Comparison of ENCODE assay signal across 13 cellular contexts in the genomic region with DNA sequence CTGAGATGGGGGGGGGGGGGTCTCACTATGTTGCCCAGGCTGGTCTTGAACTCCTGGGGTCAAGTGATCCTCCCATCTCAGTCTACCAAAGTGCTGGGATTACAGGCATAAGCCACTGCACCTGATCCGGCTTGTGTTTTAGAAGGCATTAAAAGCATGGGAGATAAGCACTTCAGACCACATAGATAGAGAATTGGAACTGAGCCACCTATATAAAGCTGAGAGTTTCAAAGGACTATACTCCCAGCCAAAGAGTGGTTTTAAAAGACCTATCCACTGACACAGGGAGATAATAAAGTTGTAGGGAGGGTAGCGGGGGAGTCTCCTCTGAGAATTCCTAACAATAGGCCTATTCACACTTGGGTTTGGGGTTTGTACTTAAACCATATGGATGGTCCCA.
"Had no signal": no experiment of that assay in that cellular context is flagged by ENCODE, and none has a peak within 500 bp of the region (broad histone marks: within the 10 kb centered on the region; RNA-seq: fewer than 3 reads in every experiment).

No MANE protein-coding gene starts in this region.

- ATAC-seq: activated T-helper 17 cell treated with anti-CD3 and anti-CD28 coated beads, Interleukin-2, amount 50 U/mL, for 72 hours; WTC11 had no signal

- H3K27me3 ChIP-seq: neural progenitor cell, tibial nerve had no signal

- H3K4me1 ChIP-seq: neural progenitor cell, parathyroid adenoma, tibial nerve had no signal

- H3K4me3 Mint-ChIP-seq: activated CD4-positive, alpha-beta T cell treated with anti-CD3 and anti-CD28 coated beads, Interleukin-2, amount 10 ng/mL, durations not matched to agents 24 days and 14 days; activated naive CD4-positive, alpha-beta T cell treated with anti-CD3 and anti-CD28 coated beads for 36 hours; activated T-helper 17 cell treated with anti-CD3 and anti-CD28 coated beads, Interleukin-2, amount 50 U/mL, for 72 hours; central memory CD8-positive, alpha-beta T cell; neural progenitor cell; WTC11 had no signal

- H3K36me3 ChIP-seq: neural progenitor cell had no signal

- H3K27me3 Mint-ChIP-seq: activated CD4-positive, alpha-beta T cell treated with anti-CD3 and anti-CD28 coated beads, Interleukin-2, amount 10 ng/mL, durations not matched to agents 24 days and 14 days; activated T-helper 17 cell treated with anti-CD3 and anti-CD28 coated beads, Interleukin-2, amount 50 U/mL, for 72 hours; central memory CD8-positive, alpha-beta T cell had no signal

- H3K9me3 Mint-ChIP-seq: activated CD4-positive, alpha-beta T cell treated with anti-CD3 and anti-CD28 coated beads, Interleukin-2, amount 10 ng/mL, durations not matched to agents 24 days and 14 days; activated naive CD4-positive, alpha-beta T cell treated with anti-CD3 and anti-CD28 coated beads for 36 hours; activated T-helper 17 cell treated with anti-CD3 and anti-CD28 coated beads, Interleukin-2, amount 50 U/mL, for 72 hours; central memory CD8-positive, alpha-beta T cell; neural progenitor cell; WTC11 had no signal

- H3K9me3 ChIP-seq: tibial nerve had no signal

- H3K36me3 Mint-ChIP-seq: neural progenitor cell, WTC11 had no signal

- DNase-seq: activated CD4-positive, alpha-beta T cell treated with anti-CD3 and anti-CD28 coated beads, Interleukin-2, amount 10 ng/mL, durations not matched to agents 24 days and 14 days; activated naive CD4-positive, alpha-beta T cell treated with anti-CD3 and anti-CD28 coated beads for 36 hours; activated T-cell treated with anti-CD3 and anti-CD28 coated beads for 4 hours; hippocampal formation; SW 1271; T-helper 9 cell had no signal

- H3K27ac ChIP-seq: neural progenitor cell, parathyroid adenoma, tibial nerve had no signal

- H3K4me1 Mint-ChIP-seq: neural progenitor cell, WTC11 had no signal

- H3K27ac Mint-ChIP-seq: activated CD4-positive, alpha-beta T cell treated with anti-CD3 and anti-CD28 coated beads, Interleukin-2, amount 10 ng/mL, durations not matched to agents 24 days and 14 days; activated naive CD4-positive, alpha-beta T cell treated with anti-CD3 and anti-CD28 coated beads for 36 hours; activated T-helper 17 cell treated with anti-CD3 and anti-CD28 coated beads, Interleukin-2, amount 50 U/mL, for 72 hours; neural progenitor cell; WTC11 had no signal

- H3K4me3 ChIP-seq: neural progenitor cell, smooth muscle cell, tibial nerve had no signal
